Comparison of ENCODE assay signal across 15 cellular contexts in the genomic region with DNA sequence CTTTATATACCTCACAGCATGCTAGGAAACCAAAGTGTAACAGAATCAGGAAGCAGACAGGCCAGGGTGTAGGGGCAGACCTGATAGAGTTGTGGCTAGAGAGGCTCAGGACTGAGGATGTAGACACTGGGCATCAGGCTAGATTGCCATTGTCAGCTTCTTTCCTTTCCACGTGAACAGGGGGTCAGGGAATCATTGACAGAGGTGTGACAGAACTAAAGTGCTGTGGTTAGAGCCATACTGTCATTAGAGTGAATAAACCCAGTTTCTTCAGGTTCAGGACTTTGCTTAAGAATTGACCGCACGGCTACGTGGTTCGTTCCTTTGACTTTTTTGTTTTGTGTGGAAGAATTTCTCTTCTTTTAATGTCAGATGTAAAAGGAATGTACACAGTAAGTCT.
DNase-seq lines count a peak whose midpoint lies in the region; ATAC-seq and TF ChIP-seq lines count a peak whose summit lies in the region.
"Had no signal": no experiment of that assay in that cellular context is flagged by ENCODE, and none has a peak within 500 bp of the region (broad histone marks: within the 10 kb centered on the region; RNA-seq: fewer than 3 reads in every experiment).

No MANE protein-coding gene starts in this region.

- no peak overlapping the region for H3K23ac ChIP-seq in IMR-90 (ENCODE audit: low read depth, low read length)

- no peak overlapping the region for H2BK120ac ChIP-seq in IMR-90 (ENCODE audit: low read depth, low read length)

- H3K4me3 Mint-ChIP-seq in endothelial cell (ENCODE audit: unreplicated experiment): peak overlapping the region; percentile 58
- H3K4me3 Mint-ChIP-seq in activated CD4-positive, alpha-beta T cell treated with anti-CD3 and anti-CD28 coated beads for 36 hours: no peak overlapping the region
- H3K4me3 Mint-ChIP-seq: CD14-positive monocyte had no signal

- no peak overlapping the region for H2AK9ac ChIP-seq in IMR-90 (replicated peaks; ENCODE audit: low read depth, low read length, poor library complexity)

- no peak for ATAC-seq in IMR-90 (ENCODE audit: low read depth)
- no peak for ATAC-seq in activated CD4-positive, alpha-beta T cell treated with anti-CD3 and anti-CD28 coated beads for 36 hours
- ATAC-seq in GM18511 (IDR thresholded peaks at IDR 0.05; ENCODE audit: unreplicated experiment): no peak
- ATAC-seq: Right ventricle myocardium inferior had no signal

- BruUV-seq in IMR-90 (replicated peaks; lab: Mats Ljungman, UMichigan): no TSS peak

- no peak for TF ChIP-seq CTCF in IMR-90 (conservative IDR thresholded peaks at IDR 0.05; ENCODE audit: low read depth, low read length)
- TF ChIP-seq CTCF in endothelial cell (IDR thresholded peaks at IDR 0.05; ENCODE audit: unreplicated experiment): no peak
- no peak for TF ChIP-seq CTCF in uterus (IDR thresholded peaks at IDR 0.05)

- peak overlapping the region; percentile 62 for H3K27ac Mint-ChIP-seq in endothelial cell (ENCODE audit: unreplicated experiment)
- H3K27ac Mint-ChIP-seq in activated CD4-positive, alpha-beta T cell treated with anti-CD3 and anti-CD28 coated beads for 36 hours: no peak overlapping the region
- H3K27ac Mint-ChIP-seq: CD14-positive monocyte had no signal

- in situ Hi-C loops in IMR-90 (cut with MboI; ENCODE audit: low sequenced_read_pairs): no loop called here

- H3K27ac ChIP-seq in IMR-90 (ENCODE audit: insufficient read depth, low read length) (peak overlapping the region; percentile 38; the same call in 1 of the 2 replicates), uterus (peak overlapping the region; percentile 3 to 57)
- H3K27ac ChIP-seq: GM23248 had no signal

- TF ChIP-seq POLR2A in IMR-90 (IDR thresholded peaks at IDR 0.05; ENCODE audit: low read depth, low read length) (no peak), uterus (IDR thresholded peaks at IDR 0.05) (no peak)

- peak overlapping the region; percentile 22 for H2BK5ac ChIP-seq in IMR-90 (ENCODE audit: low read depth, low read length, poor library complexity, severe bottlenecking)

- H3K56ac ChIP-seq in IMR-90 (ENCODE audit: extremely low read depth, insufficient read depth, low read length): no peak overlapping the region

- intact Hi-C loops in IMR-90 (cut with micrococcal nuclease) (no loop called here), uterus (cut with DNase I; ENCODE audit: low total_unique reads) (no loop called here)
- intact Hi-C loops in activated CD4-positive, alpha-beta T cell treated with anti-CD3 and anti-CD28 coated beads for 36 hours (cut with DNase I, micrococcal nuclease): no loop called here

- CTCF ChIA-PET in IMR-90 (lab: Yijun Ruan, JAX): no interaction called here
- CTCF ChIA-PET in activated CD4-positive, alpha-beta T cell treated with anti-CD3 and anti-CD28 coated beads for 36 hours (lab: Charles Lee): interaction anchor here (0.6 kb wide), 1 partner anchor 66 kb away, joined by 5 read pairs; no protein-coding TSS in a partner anchor

- no peak overlapping the region for H3K4me3 ChIP-seq in IMR-90 (ENCODE audit: insufficient read depth, low read depth, low read length)
- no peak overlapping the region for H3K4me3 ChIP-seq in uterus
- H3K4me3 ChIP-seq: GM23248 had no signal

- H3K36me3 Mint-ChIP-seq in endothelial cell (ENCODE audit: low read depth, unreplicated experiment): peaks cover 40% of the 10 kb centered on the region
- H3K36me3 Mint-ChIP-seq in activated CD4-positive, alpha-beta T cell treated with anti-CD3 and anti-CD28 coated beads for 36 hours (ENCODE audit: low read depth): no peaks in the 10 kb centered on the region
- H3K36me3 Mint-ChIP-seq: CD14-positive monocyte had no signal

- H3K4ac ChIP-seq in IMR-90 (ENCODE audit: low read depth, low read length): 0 out of 2 replicates have a peak overlapping the region, but pooled peaks have one; percentile 3

- POLR2A ChIA-PET in IMR-90 (lab: Charles Lee; ENCODE audit: unreplicated experiment): interaction anchor here (0.6 kb wide), 1 partner anchor 438 kb away, joined by 3 read pairs; no protein-coding TSS in a partner anchor
- POLR2A ChIA-PET in activated CD4-positive, alpha-beta T cell treated with anti-CD3 and anti-CD28 coated beads for 36 hours (lab: Charles Lee): no interaction called here

- no peaks in the 10 kb centered on the region for H3K27me3 Mint-ChIP-seq in endothelial cell (ENCODE audit: unreplicated experiment)
- H3K27me3 Mint-ChIP-seq in activated CD4-positive, alpha-beta T cell treated with anti-CD3 and anti-CD28 coated beads for 36 hours: peaks cover 3% of the 10 kb centered on the region

- no peak for DNase-seq in IMR-90
- DNase-seq in endothelial cell (ENCODE audit: low spot score): no peak
- peak; percentile 63 for DNase-seq in renal cortical epithelial cell (ENCODE audit: low read depth)
- DNase-seq in uterus: no peak
- DNase-seq in activated CD4-positive, alpha-beta T cell treated with anti-CD3 and anti-CD28 coated beads for 36 hours: no peak
- DNase-seq in NCI-H1105 (lab: John Stamatoyannopoulos, UW): no peak
- DNase-seq: DMS79 treated with DMSO at 0.1 percent for 48 hours, GM23248, HCEC 1CT, NCI-H1092 treated with DMSO at 0.1 percent for 48 hours, NCI-H2081, NCI-H446 treated with DMSO at 0.1 percent for 48 hours had no signal

- H2BK15ac ChIP-seq in IMR-90 (ENCODE audit: low read depth, low read length): no peak overlapping the region

- dilution Hi-C loops in IMR-90 (cut with HindIII; ENCODE audit: low sequenced_read_pairs, unreplicated experiment): no loop called here

- peaks cover 22% of the 10 kb centered on the region for H3K9me1 ChIP-seq in IMR-90 (ENCODE audit: insufficient read depth, low read length)

- no peak overlapping the region; the same call in 1 of the 2 replicates for H3K14ac ChIP-seq in IMR-90 (replicated peaks; ENCODE audit: low read depth, low read length)

- no peak for TF ChIP-seq RAD21 in IMR-90 (IDR thresholded peaks at IDR 0.05; ENCODE audit: low read length)

- H4K91ac ChIP-seq in IMR-90 (ENCODE audit: insufficient read depth, low read depth, low read length): no peak overlapping the region

- H3K9me3 ChIP-seq in IMR-90 (ENCODE audit: control insufficient read depth, insufficient read depth, low read length) (no peaks in the 10 kb centered on the region), uterus (no peaks in the 10 kb centered on the region)

- H4K20me1 ChIP-seq in IMR-90 (ENCODE audit: insufficient read depth, low read length): peaks cover 65% of the 10 kb centered on the region

- no peak overlapping the region for H2AFZ ChIP-seq in IMR-90 (replicated peaks; ENCODE audit: low read length, poor library complexity)
- H2AFZ ChIP-seq: GM23248 had no signal

- 0 out of 2 replicates have a peak overlapping the region, but pooled peaks have one; percentile 35 for H3K18ac ChIP-seq in IMR-90 (ENCODE audit: low read depth, low read length)

- no peak overlapping the region for H3K4me2 ChIP-seq in IMR-90 (ENCODE audit: low read depth, low read length)

- no peak overlapping the region for H4K8ac ChIP-seq in IMR-90 (ENCODE audit: low read depth in 2 of 2, low read length in 2 of 2)

- H3K79me1 ChIP-seq in IMR-90 (ENCODE audit: low read depth in 1 of 2, low read length in 2 of 2): peaks cover 27 to 73% of the 10 kb centered on the region in 2 experiments

- no CpG with 5 or more reads among the region's 5 CpGs for WGBS in IMR-90 (ENCODE audit: extremely low coverage in 2 of 2, insufficient read length in 1 of 2), 2 experiments

- H3K27me3 ChIP-seq in IMR-90 (ENCODE audit: control insufficient read depth, insufficient read depth, low read length) (no peaks in the 10 kb centered on the region), uterus (no peaks in the 10 kb centered on the region)

- H4K5ac ChIP-seq in IMR-90 (ENCODE audit: low read depth, low read length): peak overlapping the region; percentile 58; the same call in 1 of the 2 replicates

- H3K4me1 ChIP-seq in IMR-90 (ENCODE audit: control insufficient read depth, insufficient read depth, low read length): peaks cover 19% of the 10 kb centered on the region
- H3K4me1 ChIP-seq in uterus: peaks cover 0 to 14% of the 10 kb centered on the region in 2 donors

- H2AK5ac ChIP-seq in IMR-90 (ENCODE audit: low read depth, low read length): 0 out of 2 replicates have a peak overlapping the region, but pooled peaks have one; percentile 0

- H2BK20ac ChIP-seq in IMR-90 (ENCODE audit: low read depth, low read length): no peak overlapping the region

- peaks cover 23% of the 10 kb centered on the region for H3K36me3 ChIP-seq in IMR-90 (ENCODE audit: control insufficient read depth, insufficient read depth, low read length)
- no peaks in the 10 kb centered on the region for H3K36me3 ChIP-seq in uterus

- H3K9ac ChIP-seq in IMR-90 (ENCODE audit: low read depth, low read length): no peak overlapping the region
- H3K9ac ChIP-seq: GM23248 had no signal

- no peaks in the 10 kb centered on the region for H3K9me3 Mint-ChIP-seq in endothelial cell (ENCODE audit: unreplicated experiment)
- H3K9me3 Mint-ChIP-seq in activated CD4-positive, alpha-beta T cell treated with anti-CD3 and anti-CD28 coated beads for 36 hours (ENCODE audit: low read depth): no peaks in the 10 kb centered on the region
- H3K9me3 Mint-ChIP-seq: CD14-positive monocyte had no signal

- peaks cover 75% of the 10 kb centered on the region for H3K4me1 Mint-ChIP-seq in endothelial cell (ENCODE audit: unreplicated experiment)
- H3K4me1 Mint-ChIP-seq in activated CD4-positive, alpha-beta T cell treated with anti-CD3 and anti-CD28 coated beads for 36 hours: peaks cover 15% of the 10 kb centered on the region

TF ChIP-seq in IMR-90, 13 proteins besides CTCF, POLR2A, EP300 and RAD21 (continues in another document):
- TF ChIP-seq MXI1 (IDR thresholded peaks at IDR 0.05; ENCODE audit: borderline replicate concordance, low read depth, low read length): no peak
- no peak for TF ChIP-seq BHLHE40 (IDR thresholded peaks at IDR 0.05; ENCODE audit: low read depth, low read length)
- TF ChIP-seq RCOR1 (IDR thresholded peaks at IDR 0.05; ENCODE audit: insufficient replicate concordance, low read length): no peak
- no peak for TF ChIP-seq SMC3 (IDR thresholded peaks at IDR 0.05; ENCODE audit: low read depth, low read length)
- no peak for TF ChIP-seq NFE2L2 (IDR thresholded peaks at IDR 0.05; ENCODE audit: low read depth, low read length)
- no peak for TF ChIP-seq MAZ (IDR thresholded peaks at IDR 0.05; ENCODE audit: borderline replicate concordance, low read depth, low read length)
- TF ChIP-seq CEBPB (IDR thresholded peaks at IDR 0.05; ENCODE audit: low read depth, low read length): no peak
- no peak for TF ChIP-seq FOS (IDR thresholded peaks at IDR 0.05; ENCODE audit: low read depth, low read length)
- TF ChIP-seq, protein P1, sequence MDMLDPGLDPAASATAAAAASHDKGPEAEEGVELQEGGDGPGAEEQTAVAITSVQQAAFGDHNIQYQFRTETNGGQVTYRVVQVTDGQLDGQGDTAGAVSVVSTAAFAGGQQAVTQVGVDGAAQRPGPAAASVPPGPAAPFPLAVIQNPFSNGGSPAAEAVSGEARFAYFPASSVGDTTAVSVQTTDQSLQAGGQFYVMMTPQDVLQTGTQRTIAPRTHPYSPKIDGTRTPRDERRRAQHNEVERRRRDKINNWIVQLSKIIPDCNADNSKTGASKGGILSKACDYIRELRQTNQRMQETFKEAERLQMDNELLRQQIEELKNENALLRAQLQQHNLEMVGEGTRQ (IDR thresholded peaks at IDR 0.05; ENCODE audit: low read depth, low read length): no peak
- no peak for TF ChIP-seq MAFK (IDR thresholded peaks at IDR 0.05; ENCODE audit: low read depth, low read length)
